9 cellular contexts compared by ENCODE assay signal in genomic region chr10:26457088-26457487, GRCh38. TPM values are rescaled to one million over a fixed set of nuclear protein-coding genes. Genes with fewer than 3 reads are reported as not detected.
DNase-seq lines count a peak whose midpoint lies in the region; ATAC-seq lines count a peak whose summit lies in the region.
"Had no signal": no experiment of that assay in that cellular context is flagged by ENCODE, and none has a peak within 500 bp of the region (broad histone marks: within the 10 kb centered on the region; RNA-seq: fewer than 3 reads in every experiment).

No MANE protein-coding gene starts in this region.

- H3K27ac Mint-ChIP-seq in naive B cell: peak overlapping the region; percentile 88 to 98 (median 96)

- H3K9me3 Mint-ChIP-seq in naive B cell: peaks cover 0 to 2% (median 0%) of the 10 kb centered on the region in 7 donors

- H3K4me1 Mint-ChIP-seq in naive B cell: peaks cover 60 to 70% (median 65%) of the 10 kb centered on the region in 3 donors

- peaks cover 6% of the 10 kb centered on the region in 2 donors for H3K36me3 Mint-ChIP-seq in naive B cell

- H3K27me3 Mint-ChIP-seq in naive B cell: no peaks in the 10 kb centered on the region

- peak; percentile 87 for ATAC-seq in GM18858 (IDR thresholded peaks at IDR 0.05; ENCODE audit: unreplicated experiment)
- ATAC-seq in GM21576 (IDR thresholded peaks at IDR 0.05; ENCODE audit: unreplicated experiment): peak; percentile 88
- peak; percentile 93 for ATAC-seq in HG03439 (IDR thresholded peaks at IDR 0.05; ENCODE audit: unreplicated experiment)
- peak; percentile 94 to 98 for ATAC-seq in naive B cell (ENCODE audit: low read depth in 2 of 2)
- no peak for ATAC-seq in left colon

- H3K4me3 Mint-ChIP-seq in naive B cell: peak overlapping the region; percentile 40 to 87 (median 77)

- DNase-seq in naive B cell (peak; percentile 64), NCI-H2171 (lab: John Stamatoyannopoulos, UW) (no peak), SKM-1 treated with dmso at 0.1 percent for 144 hours (lab: John Stamatoyannopoulos, UW; ENCODE audit: unreplicated experiment) (no peak), left colon (no peak)
- DNase-seq: hippocampal formation, NCI-H1417 had no signal

- intact Hi-C loops in left colon (cut with DNase I, micrococcal nuclease): no loop called here

RNA-seq across cellular contexts. Expression of gene APBB1IP, which starts 18.9 kb away (rescaled TPM):
- polyA plus RNA-seq in naive B cell (ENCODE audit: low read depth in 6 of 6): 10 to 100 TPM; 40.1 to 76.1 (median 45.0) TPM
- 1 to 10 TPM; 2.0 to 4.6 TPM for total RNA-seq in left colon
